10 cellular contexts compared by ENCODE assay signal in genomic region chr3:46974421-46975227, GRCh38. TPM values are rescaled to one million over a fixed set of nuclear protein-coding genes. Genes with fewer than 3 reads are reported as not detected.
DNase-seq lines count a peak whose midpoint lies in the region; ATAC-seq and TF ChIP-seq lines count a peak whose summit lies in the region.
"Had no signal": no experiment of that assay in that cellular context is flagged by ENCODE, and none has a peak within 500 bp of the region (broad histone marks: within the 10 kb centered on the region; RNA-seq: fewer than 3 reads in every experiment).

No MANE protein-coding gene starts in this region.

- H3K9me3 ChIP-seq in endodermal cell (ENCODE audit: control insufficient read depth, low read length) (no peaks in the 10 kb centered on the region), psoas muscle (no peaks in the 10 kb centered on the region)

- intact Hi-C loops in psoas muscle (cut with DNase I): loop anchor here (5.0 kb wide), 2 partner anchors 37 to 47 kb away; no protein-coding TSS in a partner anchor

- H3K27ac Mint-ChIP-seq in endodermal cell: no peak overlapping the region

- H3K36me3 Mint-ChIP-seq in endodermal cell (ENCODE audit: low read depth): peaks cover 19% of the 10 kb centered on the region

- TF ChIP-seq CTCF in endodermal cell (conservative IDR thresholded peaks at IDR 0.05) (no peak), psoas muscle (IDR thresholded peaks at IDR 0.05) (no peak)

- no peaks in the 10 kb centered on the region for H3K4me1 ChIP-seq in endodermal cell (ENCODE audit: control insufficient read depth, insufficient read depth, low read length)
- peaks cover 58% of the 10 kb centered on the region for H3K4me1 ChIP-seq in psoas muscle

- peak; percentile 80 for DNase-seq in SIG-M5 treated with dmso at 0.1 percent for 504 hours (lab: John Stamatoyannopoulos, UW; ENCODE audit: unreplicated experiment)
- DNase-seq in SIG-M5 (lab: John Stamatoyannopoulos, UW): no peak
- DNase-seq in NOMO-1 treated with DMSO at 0.1 percent for 48 hours (lab: John Stamatoyannopoulos, UW; ENCODE audit: unreplicated experiment): peak; percentile 76
- no peak for DNase-seq in endodermal cell
- no peak for DNase-seq in psoas muscle
- no peak for DNase-seq in COLO829 (ENCODE audit: low spot score)
- DNase-seq in AG08395 (ENCODE audit: low spot score): no peak
- DNase-seq in dermis blood vessel endothelial cell: no peak
- DNase-seq: activated CD4-positive, alpha-beta T cell treated with anti-CD3 and anti-CD28 coated beads, Interleukin-2, amount 50 U/mL, for 48 hours had no signal

- H3K27me3 Mint-ChIP-seq in endodermal cell (ENCODE audit: insufficient read depth): no peaks in the 10 kb centered on the region

- H3K9ac ChIP-seq in endodermal cell (ENCODE audit: extremely low read depth, low read length, poor library complexity, severe bottlenecking): no peak overlapping the region
- H3K9ac ChIP-seq: parathyroid adenoma had no signal

- peaks cover 30% of the 10 kb centered on the region for H3K36me3 ChIP-seq in endodermal cell (ENCODE audit: control insufficient read depth, insufficient read depth, low read length)
- peaks cover 0 to 6% of the 10 kb centered on the region in 2 donors for H3K36me3 ChIP-seq in psoas muscle (ENCODE audit: insufficient read depth in 1 of 2, low read depth in 1 of 2)

- H3K4me1 Mint-ChIP-seq in endodermal cell: peaks cover 19% of the 10 kb centered on the region

- H3K27ac ChIP-seq in endodermal cell (ENCODE audit: low read depth, low read length) (no peak overlapping the region), psoas muscle (peak overlapping the region; percentile 50)
- H3K27ac ChIP-seq: parathyroid adenoma had no signal

- no peaks in the 10 kb centered on the region for H3K9me3 Mint-ChIP-seq in endodermal cell

- 93 to 96% methylated on average over 8 to 9 of the region's 9 CpGs for WGBS in endodermal cell (ENCODE audit: insufficient coverage in 1 of 2, insufficient read length in 1 of 2), 2 experiments
- 72 to 81% (median 74%) methylated on average over 9 of the region's 9 CpGs for WGBS in psoas muscle, 3 donors

- peak overlapping the region; percentile 91 for H3K4me3 Mint-ChIP-seq in endodermal cell

- H3K4me3 ChIP-seq in endodermal cell (ENCODE audit: low read length) (peak overlapping the region; percentile 4), psoas muscle (peak overlapping the region; percentile 92)

- no peaks in the 10 kb centered on the region for H3K27me3 ChIP-seq in endodermal cell (ENCODE audit: control insufficient read depth, insufficient read depth, low read length, poor library complexity, severe bottlenecking)
- no peaks in the 10 kb centered on the region for H3K27me3 ChIP-seq in psoas muscle (ENCODE audit: insufficient read depth in 3 of 3, low read length in 2 of 3)

- ATAC-seq in psoas muscle: no peak

RNA-seq across cellular contexts. Expression of gene CCDC12, which starts 1.9 kb away (rescaled TPM):
- 10 to 100 TPM; 46.7 to 47.8 TPM for total RNA-seq in endodermal cell
- polyA plus RNA-seq in endodermal cell (2013, experiment 1 of 2): 44.4 TPM
- polyA plus RNA-seq in endodermal cell (2013, experiment 2 of 2): 41.1 TPM
- total RNA-seq in psoas muscle: 10 to 100 TPM; 25.1 to 36.4 (median 34.9) TPM
- 10 to 100 TPM; 47.0 to 69.8 (median 55.5) TPM for polyA plus RNA-seq in psoas muscle
- total RNA-seq in dermis blood vessel endothelial cell: 22.7 and 44.6 TPM in 2 replicates

RNA-seq across cellular contexts. Expression of gene NBEAL2, which starts 4.8 kb away (rescaled TPM):
- total RNA-seq in endodermal cell (10 to 100 TPM; 59.2 to 64.0 TPM), psoas muscle (10 to 100 TPM in 1 of 4 donors, 1 to 10 TPM in 3; 7.3 to 11.2 (median 7.7) TPM), dermis blood vessel endothelial cell (30.6 and 52.2 TPM in 2 replicates)
- 22.9 TPM for polyA plus RNA-seq in endodermal cell (2013, experiment 1 of 2)
- 17.8 TPM for polyA plus RNA-seq in endodermal cell (2013, experiment 2 of 2)
- 10 to 100 TPM in 1 of 3 donors, 1 to 10 TPM in 2; 5.4 to 13.0 (median 6.4) TPM for polyA plus RNA-seq in psoas muscle

Comparison
In these comparisons a context has a peak if more than half of its experiments do, and no peak if none do; other contexts are left out.
1. DNase-seq: peak in SIG-M5 treated with dmso at 0.1 percent for 504 hours (single experiment) and NOMO-1 treated with DMSO at 0.1 percent for 48 hours (single experiment); none in SIG-M5 (single experiment), endodermal cell (single experiment), psoas muscle (0 of 2), COLO829 (single experiment), AG08395 (single experiment) and dermis blood vessel endothelial cell (single experiment).